ENCODE assay signal across 8 cellular contexts in the genomic region with DNA sequence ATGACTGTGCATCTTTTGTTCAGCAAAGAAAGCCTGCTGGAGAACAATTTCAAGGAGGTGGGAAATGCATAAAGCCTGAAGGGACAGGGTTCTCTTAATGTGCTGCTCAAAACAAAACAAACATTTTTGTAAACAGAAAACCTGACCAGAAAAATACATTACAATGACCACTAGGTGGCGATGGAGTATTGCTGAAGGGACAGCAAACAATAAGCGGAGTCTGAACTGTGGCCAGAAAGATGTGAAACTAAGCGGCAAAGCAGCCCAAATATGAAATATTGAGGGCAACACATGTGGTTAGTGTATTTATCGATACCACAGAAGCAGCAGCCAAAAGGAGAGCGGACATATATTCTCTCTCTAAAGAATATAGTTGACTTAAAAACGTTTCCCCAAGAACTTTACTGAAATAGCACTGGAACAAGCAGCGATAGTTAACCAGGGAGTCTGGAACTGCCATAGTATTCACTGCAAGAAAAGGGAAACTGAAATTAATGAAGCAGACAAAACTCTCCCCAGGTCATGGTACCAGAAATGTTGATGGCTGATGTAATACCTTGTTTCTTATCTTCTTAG.
DNase-seq lines count a peak whose midpoint lies in the region; ATAC-seq, FAIRE-seq and TF ChIP-seq lines count a peak whose summit lies in the region.
"Not testable (repeated sequence)": the region's sequence is repeated elsewhere in the genome, so short reads cannot be mapped to it uniquely, and the experiment has no call there.

No MANE protein-coding gene starts in this region.

- H3K4me1 Mint-ChIP-seq in activated CD4-positive, alpha-beta T cell treated with anti-CD3 and anti-CD28 coated beads, Interleukin-2, amount 10 ng/mL, durations not matched to agents 24 days and 14 days; endodermal cell: not testable (repeated sequence)

- not testable (repeated sequence) for H3K36me3 Mint-ChIP-seq in activated CD4-positive, alpha-beta T cell treated with anti-CD3 and anti-CD28 coated beads, Interleukin-2, amount 10 ng/mL, durations not matched to agents 24 days and 14 days (ENCODE audit: low read depth); endodermal cell (ENCODE audit: low read depth)

- peak; percentile 20 for DNase-seq in MG63
- DNase-seq in NOMO-1 (lab: John Stamatoyannopoulos, UW; ENCODE audit: unreplicated experiment in 2 of 2) = peak; percentile 33 to 34
- peak; percentile 78 for DNase-seq in activated CD4-positive, alpha-beta T cell treated with anti-CD3 and anti-CD28 coated beads, Interleukin-2, amount 10 ng/mL, durations not matched to agents 24 days and 14 days
- not testable (repeated sequence) for DNase-seq in endodermal cell
- DNase-seq in HepG2 (ENCODE audit: low spot score) = peak; percentile 55
- DNase-seq in small intestine = peak; percentile 19

- not testable (repeated sequence) for H3K79me2 ChIP-seq in HepG2 (ENCODE audit: insufficient read depth, low read length)

- H3K9ac ChIP-seq in BLaER1 treated with 17β-estradiol and CSF1 and Interleukin-3, amounts not matched to agents 10 nM and 100 nM = peak overlapping the region in 1 of 11 experiments; percentile 28; a peak in 1 of 22 replicates
- H3K9ac ChIP-seq in endodermal cell (ENCODE audit: extremely low read depth, low read length, poor library complexity, severe bottlenecking); HepG2 (ENCODE audit: insufficient read depth, low read depth, low read length): not testable (repeated sequence)

- not testable (repeated sequence) for H2AFZ ChIP-seq in HepG2 (ENCODE audit: low read length)

- TF ChIP-seq CTCF in endodermal cell (conservative IDR thresholded peaks at IDR 0.05) (peak; percentile 60), HepG2 (CRISPR knock-in tag; IDR thresholded peaks at IDR 0.05) (peak; percentile 72)

- H3K9me3 Mint-ChIP-seq in activated CD4-positive, alpha-beta T cell treated with anti-CD3 and anti-CD28 coated beads, Interleukin-2, amount 10 ng/mL, durations not matched to agents 24 days and 14 days = not testable (repeated sequence)
- H3K9me3 Mint-ChIP-seq in endodermal cell = peaks cover 49% of the 10 kb centered on the region

- H3K27me3 Mint-ChIP-seq in activated CD4-positive, alpha-beta T cell treated with anti-CD3 and anti-CD28 coated beads, Interleukin-2, amount 10 ng/mL, durations not matched to agents 24 days and 14 days; endodermal cell (ENCODE audit: insufficient read depth): not testable (repeated sequence)

- not testable (repeated sequence) for H3K4me1 ChIP-seq in BLaER1 treated with 17β-estradiol and CSF1 and Interleukin-3, amounts not matched to agents 10 nM and 100 nM; endodermal cell (ENCODE audit: control insufficient read depth, insufficient read depth, low read length); HepG2 (ENCODE audit: insufficient read depth, low read length); small intestine (ENCODE audit: control insufficient read depth in 2 of 2, insufficient read depth in 1 of 2, low read depth in 1 of 2, low read length in 1 of 2)

- H3K4me2 ChIP-seq in BLaER1 treated with 17β-estradiol and CSF1 and Interleukin-3, amounts not matched to agents 10 nM and 100 nM = peak overlapping the region in 9 of 11 experiments; percentile 28 to 50 (median 41); a peak in 11 of 22 replicates
- H3K4me2 ChIP-seq in HepG2 (ENCODE audit: low read depth, low read length) = 0 out of 2 replicates have a peak overlapping the region, but pooled peaks have one; percentile 29

- WGBS in endodermal cell (ENCODE audit: insufficient coverage in 1 of 2, insufficient read length in 1 of 2), 2 experiments = 52 to 56% methylated on average over 5 to 7 of the region's 7 CpGs
- WGBS in HepG2 (ENCODE audit: low lambda C conversion rate) = under 1% methylated on average over 7 of the region's 7 CpGs
- 17 to 21% (median 19%) methylated on average over 7 of the region's 7 CpGs for WGBS in small intestine, 3 donors

- not testable (repeated sequence) for TF ChIP-seq POLR2A in HepG2 (IDR thresholded peaks at IDR 0.05; ENCODE audit: insufficient read depth in 1 of 2, low read depth in 2 of 2, low read length in 2 of 2)

- peak; percentile 37 for ATAC-seq in GM18909 (IDR thresholded peaks at IDR 0.05; ENCODE audit: poor library complexity, unreplicated experiment)
- ATAC-seq in HepG2 = not testable (repeated sequence)

- not testable (repeated sequence) for FAIRE-seq in HepG2 (lab: Jason Lieb, UNC); small intestine (lab: Jason Lieb, UNC)

- H3K27me3 ChIP-seq in BLaER1 treated with 17β-estradiol and CSF1 and Interleukin-3, amounts not matched to agents 10 nM and 100 nM; MG63; endodermal cell (ENCODE audit: control insufficient read depth, insufficient read depth, low read length, poor library complexity, severe bottlenecking); HepG2 (ENCODE audit: control insufficient read depth in 1 of 2, insufficient read depth in 2 of 2, low read length in 2 of 2); small intestine (ENCODE audit: control insufficient read depth in 2 of 2, insufficient read depth in 2 of 2, low read length in 2 of 2): not testable (repeated sequence)

- peak overlapping the region in 4 of 10 experiments; percentile 18 to 39 (median 36); a peak in 3 of 20 replicates for H3K4me3 ChIP-seq in BLaER1 treated with 17β-estradiol and CSF1 and Interleukin-3, amounts not matched to agents 10 nM and 100 nM
- H3K4me3 ChIP-seq in MG63 = peak overlapping the region; percentile 22; the same call in 1 of the 2 replicates
- H3K4me3 ChIP-seq in endodermal cell (ENCODE audit: low read length); HepG2 (replicated peaks in 1 of 3; ENCODE audit: insufficient read depth in 1 of 3, low read depth in 2 of 3, low read length in 3 of 3); small intestine (ENCODE audit: low read depth in 1 of 2, low read length in 2 of 2): not testable (repeated sequence)

- not testable (repeated sequence) for H3K27ac ChIP-seq in BLaER1 treated with 17β-estradiol and CSF1 and Interleukin-3, amounts not matched to agents 10 nM and 100 nM; endodermal cell (ENCODE audit: low read depth, low read length); HepG2 (ENCODE audit: extremely low read length, insufficient read depth, low read length); small intestine (ENCODE audit: low read depth in 1 of 2, low read length in 1 of 2)

- H4K20me1 ChIP-seq in BLaER1 treated with 17β-estradiol and CSF1 and Interleukin-3, amounts not matched to agents 10 nM and 100 nM; HepG2 (ENCODE audit: insufficient read depth, low read length): not testable (repeated sequence)

- not testable (repeated sequence) for BruUV-seq in HepG2 (replicated peaks; lab: Mats Ljungman, UMichigan)

- not testable (repeated sequence) for H3K27ac Mint-ChIP-seq in activated CD4-positive, alpha-beta T cell treated with anti-CD3 and anti-CD28 coated beads, Interleukin-2, amount 10 ng/mL, durations not matched to agents 24 days and 14 days; endodermal cell

- H3K36me3 ChIP-seq in BLaER1 treated with 17β-estradiol and CSF1 and Interleukin-3, amounts not matched to agents 10 nM and 100 nM; MG63; endodermal cell (ENCODE audit: control insufficient read depth, insufficient read depth, low read length); HepG2 (replicated peaks in 1 of 2; ENCODE audit: control insufficient read depth in 1 of 2, insufficient read depth in 2 of 2, low read length in 2 of 2); small intestine (ENCODE audit: control insufficient read depth in 2 of 2, insufficient read depth in 2 of 2, low read length in 2 of 2): not testable (repeated sequence)

- TF ChIP-seq RAD21 in HepG2 (CRISPR knock-in tag; IDR thresholded peaks at IDR 0.05) = not testable (repeated sequence)

- in situ Hi-C loops in HepG2 (cut with HindIII; ENCODE audit: extremely low pct_ligation_motif_present, low pct_unique_long_range_greater_than_20kb) = not testable (repeated sequence)

- intact Hi-C loops in activated CD4-positive, alpha-beta T cell treated with anti-CD3 and anti-CD28 coated beads, Interleukin-2, amount 10 ng/mL, durations not matched to agents 24 days and 14 days (cut with micrococcal nuclease) = not testable (repeated sequence)
- intact Hi-C loops in HepG2 (cut with micrococcal nuclease; ENCODE audit: unreplicated experiment) = loop anchor here (2.0 kb wide), 1 partner anchor 322 kb away; no protein-coding TSS in a partner anchor

- TF ChIP-seq EP300 in HepG2 (IDR thresholded peaks at IDR 0.05; ENCODE audit: low read depth in 2 of 2, low read length in 2 of 2); HepG2 (CRISPR knock-in tag; IDR thresholded peaks at IDR 0.05; ENCODE audit: borderline replicate concordance): not testable (repeated sequence)

- peak overlapping the region; percentile 40 for H3K4me3 Mint-ChIP-seq in activated CD4-positive, alpha-beta T cell treated with anti-CD3 and anti-CD28 coated beads, Interleukin-2, amount 10 ng/mL, durations not matched to agents 24 days and 14 days
- H3K4me3 Mint-ChIP-seq in endodermal cell = not testable (repeated sequence)

- H3K9me3 ChIP-seq in BLaER1 treated with 17β-estradiol and CSF1 and Interleukin-3, amounts not matched to agents 10 nM and 100 nM (replicated peaks in 1 of 11); MG63; HepG2 (ENCODE audit: low read length); small intestine (ENCODE audit: control insufficient read depth, low read depth): not testable (repeated sequence)
- peaks cover 39% of the 10 kb centered on the region for H3K9me3 ChIP-seq in endodermal cell (ENCODE audit: control insufficient read depth, low read length)

- POLR2A ChIA-PET in HepG2 (lab: Yijun Ruan, JAX) = not testable (repeated sequence)

- CTCF ChIA-PET in HepG2 (lab: Yijun Ruan, JAX; ENCODE audit: low intra/inter-chr PET ratio, low total read pairs) = interaction anchor here (1.9 kb wide), 1 partner anchor 322 kb away, joined by 7 read pairs; no protein-coding TSS in a partner anchor

TF ChIP-seq in HepG2, 621 proteins besides CTCF, POLR2A, EP300 and RAD21:
- TF ChIP-seq NFE2L2 (IDR thresholded peaks at IDR 0.05; ENCODE audit: low read length) (peak; percentile 19; the same call in 1 of the 2 replicates), SMC3 (IDR thresholded peaks at IDR 0.05; ENCODE audit: low read length) (peak; percentile 7; the same call in 1 of the 2 replicates), STAG1 (CRISPR knock-in tag; IDR thresholded peaks at IDR 0.05) (peak; percentile 62)
